33 cellular contexts compared by ENCODE assay signal in the genomic region with DNA sequence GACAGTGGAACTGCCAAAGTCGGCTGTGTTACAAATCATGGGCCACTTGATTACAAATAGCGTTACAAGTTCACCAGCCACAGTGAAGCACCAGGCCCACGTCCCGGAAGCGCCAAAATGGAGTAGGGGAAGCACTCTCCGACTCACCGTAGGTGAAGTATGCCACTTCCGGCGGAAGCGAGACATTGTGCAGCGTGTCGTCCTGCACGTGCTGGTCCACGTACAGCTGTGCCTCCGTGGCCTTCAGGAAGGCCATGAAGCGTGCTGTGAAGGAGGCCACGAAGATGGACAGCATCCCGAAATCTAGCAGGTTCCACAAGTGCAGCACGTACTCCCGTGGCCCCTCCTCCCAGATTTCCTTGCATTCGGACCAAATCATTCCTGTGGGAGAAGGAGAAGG. TPM values are rescaled to one million over a fixed set of nuclear protein-coding genes. Genes with fewer than 3 reads are reported as not detected.
"Had no signal": no experiment of that assay in that cellular context is flagged by ENCODE, and none has a peak within 500 bp of the region (broad histone marks: within the 10 kb centered on the region; RNA-seq: fewer than 3 reads in every experiment).

No MANE protein-coding gene starts in this region.

- H3K36me3 ChIP-seq: adrenal gland, WERI-Rb-1 had no signal

- H3K4me3 ChIP-seq: adrenal gland, PC-9 had no signal

- H3K36me3 Mint-ChIP-seq: activated naive CD4-positive, alpha-beta T cell treated with anti-CD3 and anti-CD28 coated beads, Interleukin-2, amount 50 U/mL, for 72 hours; brain had no signal

- H3K4me1 Mint-ChIP-seq: activated CD4-positive, alpha-beta T cell treated with anti-CD3 and anti-CD28 coated beads for 36 hours; activated CD4-positive, alpha-beta T cell treated with anti-CD3 and anti-CD28 coated beads, Interleukin-2, amount 10 ng/mL, durations not matched to agents 7 days and 5 days had no signal

- H3K4me3 Mint-ChIP-seq: activated CD4-positive, alpha-beta T cell treated with anti-CD3 and anti-CD28 coated beads for 36 hours; activated CD4-positive, alpha-beta T cell treated with anti-CD3 and anti-CD28 coated beads, Interleukin-2, amount 10 ng/mL, durations not matched to agents 7 days and 5 days; activated CD8-positive, alpha-beta T cell treated with anti-CD3 and anti-CD28 coated beads, Interleukin-2, amount 10 ng/mL, durations not matched to agents 7 days and 5 days; activated naive CD4-positive, alpha-beta T cell treated with anti-CD3 and anti-CD28 coated beads for 36 hours; activated T-cell treated with anti-CD3 and anti-CD28 coated beads, Interleukin-2, amount 50 U/mL, for 24 hours; brain had no signal

- DNase-seq: activated CD4-positive, alpha-beta T cell treated with anti-CD3 and anti-CD28 coated beads for 36 hours; activated CD4-positive, alpha-beta T cell treated with anti-CD3 and anti-CD28 coated beads, Interleukin-2, amount 10 ng/mL, durations not matched to agents 7 days and 5 days; activated CD4-positive, alpha-beta T cell treated with anti-CD3 and anti-CD28 coated beads, Interleukin-2, amount 50 U/mL, for 48 hours; activated CD8-positive, alpha-beta T cell treated with anti-CD3 and anti-CD28 coated beads, Interleukin-2, amount 10 ng/mL, durations not matched to agents 7 days and 5 days; activated gamma-delta T cell; activated naive CD4-positive, alpha-beta T cell treated with anti-CD3 and anti-CD28 coated beads for 36 hours; activated T-cell treated with anti-CD3 and anti-CD28 coated beads, Interleukin-2, amount 50 U/mL, for 24 hours; adrenal gland; caudate nucleus; cerebellar nuclear complex; NCI-H1092 treated with DMSO at 0.1 percent for 48 hours; NCI-H1417; NCI-H146; NCI-H187 treated with DMSO at 0.1 percent for 48 hours; NCI-H2081; NCI-H226; NCI-H446 treated with DMSO at 0.1 percent for 48 hours; NCI-H526; NCI-H748 treated with DMSO at 0.1 percent for 48 hours; NK-92 treated with Interleukin-12 subunit alpha and Interleukin-12 subunit beta, amount 100 ng/mL, for 24 hours; PC-9; Right ventricle myocardium superior; SW 1271; T-helper 1 cell; T1000; WERI-Rb-1 had no signal

- H3K9me3 ChIP-seq: adrenal gland had no signal

- H3K9me3 Mint-ChIP-seq: activated CD4-positive, alpha-beta T cell treated with anti-CD3 and anti-CD28 coated beads, Interleukin-2, amount 10 ng/mL, durations not matched to agents 7 days and 5 days; activated naive CD4-positive, alpha-beta T cell treated with anti-CD3 and anti-CD28 coated beads for 36 hours; activated T-cell treated with anti-CD3 and anti-CD28 coated beads, Interleukin-2, amount 50 U/mL, for 24 hours; activated T-helper 2 cell treated with anti-CD3 and anti-CD28 coated beads, Interferon-gamma antibody, Interleukin-2, Interleukin-4, amounts not matched to agents 10 μg/mL and 5 μg/mL and 100 μg/mL, durations not matched to agents 14 hours and 24 hours and 36 hours had no signal

- H3K27ac Mint-ChIP-seq: activated CD4-positive, alpha-beta T cell treated with anti-CD3 and anti-CD28 coated beads for 36 hours; activated CD4-positive, alpha-beta T cell treated with anti-CD3 and anti-CD28 coated beads, Interleukin-2, amount 10 ng/mL, durations not matched to agents 7 days and 5 days; activated CD8-positive, alpha-beta T cell treated with anti-CD3 and anti-CD28 coated beads, Interleukin-2, amount 10 ng/mL, durations not matched to agents 7 days and 5 days; activated naive CD4-positive, alpha-beta T cell treated with anti-CD3 and anti-CD28 coated beads for 36 hours; activated naive CD4-positive, alpha-beta T cell treated with anti-CD3 and anti-CD28 coated beads, Interleukin-2, amount 50 U/mL, for 72 hours; activated T-cell treated with anti-CD3 and anti-CD28 coated beads, Interleukin-2, amount 50 U/mL, for 24 hours; activated T-helper 2 cell treated with anti-CD3 and anti-CD28 coated beads, Interferon-gamma antibody, Interleukin-2, Interleukin-4, amounts not matched to agents 10 μg/mL and 5 μg/mL and 100 μg/mL, durations not matched to agents 14 hours and 24 hours and 36 hours; brain had no signal

- H3K27ac ChIP-seq: adrenal gland, PC-9, WERI-Rb-1 had no signal

- H3K4me1 ChIP-seq: adrenal gland had no signal

RNA-seq across cellular contexts. Expression of a gene that starts 58.5 kb away (rescaled TPM):
- total RNA-seq: activated CD4-positive, alpha-beta T cell treated with anti-CD3 and anti-CD28 coated beads for 36 hours; activated CD4-positive, alpha-beta T cell treated with anti-CD3 and anti-CD28 coated beads, Interleukin-2, amount 10 ng/mL, durations not matched to agents 7 days and 5 days; activated CD8-positive, alpha-beta T cell treated with anti-CD3 and anti-CD28 coated beads, Interleukin-2, amount 10 ng/mL, durations not matched to agents 7 days and 5 days; activated naive CD4-positive, alpha-beta T cell treated with anti-CD3 and anti-CD28 coated beads for 36 hours; activated naive CD4-positive, alpha-beta T cell treated with anti-CD3 and anti-CD28 coated beads, Interleukin-2, amount 50 U/mL, for 72 hours; activated T-helper 2 cell treated with anti-CD3 and anti-CD28 coated beads, Interferon-gamma antibody, Interleukin-2, Interleukin-4, amounts not matched to agents 10 μg/mL and 5 μg/mL and 100 μg/mL, durations not matched to agents 14 hours and 24 hours and 36 hours; adrenal gland; bronchial epithelial cell; M059J; OCI-LY7; PC-9; Right ventricle myocardium superior; T-helper 2 cell treated with Interferon-gamma antibody and Interleukin-4, amounts not matched to agents 100 ng/mL and 5 ng/mL, for 36 hours had no signal
- polyA plus RNA-seq: adrenal gland had no signal
